ENCODE assay signal across 16 cellular contexts in the genomic region with DNA sequence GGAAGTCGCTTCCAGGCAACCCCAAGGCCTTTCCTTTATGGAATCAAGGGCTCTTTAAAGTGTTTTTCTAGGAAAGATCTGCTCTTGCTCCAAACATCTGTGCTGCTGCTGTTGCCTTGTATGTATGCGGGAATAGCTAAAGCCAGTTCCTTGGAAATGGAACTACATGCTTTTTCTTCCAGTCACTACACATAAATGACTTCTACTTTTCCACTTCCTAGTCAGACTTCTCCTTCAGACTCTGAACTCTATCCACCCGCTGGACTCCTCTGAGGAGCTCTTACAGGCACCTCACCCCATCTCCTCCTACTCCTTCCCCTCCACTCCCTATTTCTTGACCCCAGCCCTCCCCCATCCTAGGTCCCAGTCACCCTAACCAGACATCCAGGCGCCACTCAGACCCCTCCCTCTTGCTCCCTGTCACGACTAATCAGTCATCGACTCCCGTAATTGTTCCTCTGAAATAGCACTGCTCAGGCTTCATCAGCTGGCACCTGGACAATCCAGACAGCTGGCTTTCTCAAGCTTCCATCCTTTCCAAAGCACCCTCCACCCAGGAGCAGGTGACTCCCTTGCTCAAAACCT. TPM values are rescaled to one million over a fixed set of nuclear protein-coding genes. Genes with fewer than 3 reads are reported as not detected.
DNase-seq lines count a peak whose midpoint lies in the region; ATAC-seq and TF ChIP-seq lines count a peak whose summit lies in the region.
"Had no signal": no experiment of that assay in that cellular context is flagged by ENCODE, and none has a peak within 500 bp of the region (broad histone marks: within the 10 kb centered on the region; RNA-seq: fewer than 3 reads in every experiment).

No MANE protein-coding gene starts in this region.

- peaks cover 48% of the 10 kb centered on the region for H3K4me1 Mint-ChIP-seq in neural progenitor cell
- H3K4me1 Mint-ChIP-seq: activated CD4-positive, alpha-beta T cell treated with anti-CD3 and anti-CD28 coated beads, Interleukin-2, amount 10 ng/mL, durations not matched to agents 24 days and 14 days had no signal

- no peak overlapping the region for H3K4me3 Mint-ChIP-seq in neural progenitor cell
- H3K4me3 Mint-ChIP-seq: activated CD4-positive, alpha-beta T cell treated with anti-CD3 and anti-CD28 coated beads, Interleukin-2, amount 10 ng/mL, durations not matched to agents 24 days and 14 days had no signal

- no peaks in the 10 kb centered on the region for H4K20me1 ChIP-seq in BLaER1
- H4K20me1 ChIP-seq in neural progenitor cell (ENCODE audit: low read depth), result no peaks in the 10 kb centered on the region

- H3K36me3 ChIP-seq in BLaER1 (no peaks in the 10 kb centered on the region), SJSA1 (no peaks in the 10 kb centered on the region), neural progenitor cell (no peaks in the 10 kb centered on the region)
- H3K36me3 ChIP-seq: right lobe of liver had no signal

- H3K4me2 ChIP-seq in BLaER1 (peak overlapping the region; percentile 41), neural progenitor cell (no peak overlapping the region)

- H3F3A ChIP-seq in neural progenitor cell (ENCODE audit: low read depth), result peaks cover 18% of the 10 kb centered on the region

- H2AFZ ChIP-seq in neural progenitor cell (replicated peaks), result no peak overlapping the region

- no peaks in the 10 kb centered on the region for H3K9me3 ChIP-seq in BLaER1
- no peaks in the 10 kb centered on the region for H3K9me3 ChIP-seq in SJSA1 (replicated peaks)
- no peaks in the 10 kb centered on the region for H3K9me3 ChIP-seq in neural progenitor cell (ENCODE audit: low read depth)
- H3K9me3 ChIP-seq: right lobe of liver had no signal

- H3K79me2 ChIP-seq in neural progenitor cell (ENCODE audit: low read depth), result no peaks in the 10 kb centered on the region

- H3K27ac ChIP-seq in BLaER1 (no peak overlapping the region), SJSA1 (peak overlapping the region; percentile 61), neural progenitor cell (no peak overlapping the region)
- H3K27ac ChIP-seq: right lobe of liver, SK-N-MC had no signal

- TF ChIP-seq CTCF in neural progenitor cell (IDR thresholded peaks at IDR 0.05), result no peak
- no peak for TF ChIP-seq CTCF in GM20000 (IDR thresholded peaks at IDR 0.05; ENCODE audit: extremely low read depth, missing control alignments)

- H3K9me3 Mint-ChIP-seq in neural progenitor cell, result no peaks in the 10 kb centered on the region
- H3K9me3 Mint-ChIP-seq: activated CD4-positive, alpha-beta T cell treated with anti-CD3 and anti-CD28 coated beads, Interleukin-2, amount 10 ng/mL, durations not matched to agents 24 days and 14 days had no signal

- no peaks in the 10 kb centered on the region for H3K36me3 Mint-ChIP-seq in neural progenitor cell

- peaks cover 38% of the 10 kb centered on the region for H3K4me1 ChIP-seq in BLaER1
- peaks cover 28% of the 10 kb centered on the region for H3K4me1 ChIP-seq in SJSA1 (replicated peaks)
- H3K4me1 ChIP-seq in neural progenitor cell, result peaks cover 3% of the 10 kb centered on the region

- H3K27me3 ChIP-seq in BLaER1 (no peaks in the 10 kb centered on the region), SJSA1 (replicated peaks) (no peaks in the 10 kb centered on the region), neural progenitor cell (no peaks in the 10 kb centered on the region)
- H3K27me3 ChIP-seq: right lobe of liver had no signal

- peaks cover 17% of the 10 kb centered on the region for H3K27me3 Mint-ChIP-seq in neural progenitor cell (ENCODE audit: insufficient read depth, low read depth)
- H3K27me3 Mint-ChIP-seq: activated CD4-positive, alpha-beta T cell treated with anti-CD3 and anti-CD28 coated beads, Interleukin-2, amount 10 ng/mL, durations not matched to agents 24 days and 14 days had no signal

- peak overlapping the region; percentile 21 for H3K27ac Mint-ChIP-seq in neural progenitor cell
- H3K27ac Mint-ChIP-seq: activated CD4-positive, alpha-beta T cell treated with anti-CD3 and anti-CD28 coated beads, Interleukin-2, amount 10 ng/mL, durations not matched to agents 24 days and 14 days had no signal

- H3K4me3 ChIP-seq in BLaER1 (no peak overlapping the region), SJSA1 (no peak overlapping the region), neural progenitor cell (no peak overlapping the region)
- H3K4me3 ChIP-seq: right lobe of liver, SK-N-MC had no signal

- no peak for ATAC-seq in HG03520 (IDR thresholded peaks at IDR 0.05; ENCODE audit: unreplicated experiment)

- no peak overlapping the region for H3K9ac ChIP-seq in BLaER1
- H3K9ac ChIP-seq in neural progenitor cell, result no peak overlapping the region

- DNase-seq in GM04504 (ENCODE audit: low read depth) (peak; percentile 21), SJSA1 (ENCODE audit: low read depth in 1 of 2, low spot score in 2 of 2) (no peak), neural progenitor cell (ENCODE audit: low spot score) (no peak), GM20000 (ENCODE audit: low spot score) (no peak), NCI-H526 treated with DMSO at 0.1 percent for 48 hours (lab: John Stamatoyannopoulos, UW) (no peak)
- DNase-seq: activated CD4-positive, alpha-beta T cell treated with anti-CD3 and anti-CD28 coated beads, Interleukin-2, amount 10 ng/mL, durations not matched to agents 24 days and 14 days; activated CD8-positive, alpha-beta memory T cell treated with anti-CD3 and anti-CD28 coated beads, Interleukin-2, amount 50 U/mL, for 48 hours; activated gamma-delta T cell treated with Interleukin-2 at 50 U/mL for 16 hours; KBM-7; left cardiac atrium; NCI-H1092 treated with DMSO at 0.1 percent for 48 hours; NCI-H226; right lobe of liver had no signal

RNA-seq across cellular contexts. Expression of gene PEMT, which starts 15.0 kb away (rescaled TPM):
- total RNA-seq in SJSA1 (2014; rRNA removed; shearing (Covaris generic)), result 49.2 and 49.3 TPM in 2 replicates
- 17.7 and 50.4 TPM in 2 replicates for total RNA-seq in neural progenitor cell (ENCODE audit: low replicate concordance)
